In the genomic region with DNA sequence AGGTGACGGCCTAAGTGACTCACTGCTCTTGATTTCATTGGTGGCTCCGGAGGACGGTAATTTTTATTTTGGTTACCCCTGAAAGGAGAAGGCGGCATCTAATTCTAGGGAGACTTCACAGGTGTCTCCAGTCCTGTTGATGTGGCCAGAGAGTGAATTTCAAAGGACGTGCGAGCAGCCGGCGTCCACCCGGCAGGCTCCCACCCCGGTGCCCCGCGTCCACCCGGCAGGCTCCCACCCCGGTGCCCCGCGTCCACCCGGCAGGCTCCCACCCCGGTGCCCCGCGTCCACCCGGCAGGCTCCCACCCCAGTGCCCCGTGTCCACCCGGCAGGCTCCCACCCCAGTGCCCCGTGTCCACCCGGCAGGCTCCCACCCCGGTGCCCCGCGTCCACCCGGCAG, we compare ENCODE assay signal across 5 cellular contexts. TPM values are rescaled to one million over a fixed set of nuclear protein-coding genes. Genes with fewer than 3 reads are reported as not detected.
"Had no signal": no experiment of that assay in that cellular context is flagged by ENCODE, and none has a peak within 500 bp of the region (broad histone marks: within the 10 kb centered on the region; RNA-seq: fewer than 3 reads in every experiment).

No MANE protein-coding gene starts in this region.

RNA-seq across cellular contexts. Expression of a gene that starts 6.2 kb away (rescaled TPM):
- total RNA-seq: activated CD4-positive, alpha-beta T cell treated with anti-CD3 and anti-CD28 coated beads, Interleukin-2, amount 10 ng/mL, durations not matched to agents 7 days and 5 days; activated CD8-positive, alpha-beta memory T cell treated with anti-CD3 and anti-CD28 coated beads, Interleukin-2, amount 10 ng/mL, durations not matched to agents 7 days and 5 days; activated CD8-positive, alpha-beta T cell treated with anti-CD3 and anti-CD28 coated beads for 36 hours had no signal
- polyA plus RNA-seq: immature natural killer cell; naive thymus-derived CD4-positive, alpha-beta T cell had no signal

RNA-seq across cellular contexts. Expression of a gene that starts 6.3 kb away (rescaled TPM):
- total RNA-seq: activated CD8-positive, alpha-beta memory T cell treated with anti-CD3 and anti-CD28 coated beads, Interleukin-2, amount 10 ng/mL, durations not matched to agents 7 days and 5 days; activated CD8-positive, alpha-beta T cell treated with anti-CD3 and anti-CD28 coated beads for 36 hours had no signal
- polyA plus RNA-seq: immature natural killer cell; naive thymus-derived CD4-positive, alpha-beta T cell had no signal
